ENCODE assay signal across 11 cellular contexts in the genomic region with DNA sequence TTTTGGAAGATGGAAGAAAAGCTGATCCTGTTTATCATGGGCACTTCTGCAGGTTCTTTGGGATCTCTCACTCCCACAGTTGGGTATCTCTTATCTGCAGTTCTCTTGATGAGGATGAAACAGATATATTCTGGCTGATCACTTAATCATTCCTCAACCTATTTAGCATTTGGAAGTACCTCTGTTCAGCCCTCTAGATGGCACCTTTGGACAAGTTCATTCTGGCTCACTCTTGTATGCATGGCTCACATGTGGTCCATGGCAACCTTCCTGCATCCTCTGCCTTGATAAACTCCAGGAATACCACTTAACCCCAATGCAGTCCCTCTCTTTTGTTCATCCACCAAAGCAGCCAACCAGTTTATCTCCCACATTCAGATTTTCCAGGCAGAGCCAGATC.
DNase-seq lines count a peak whose midpoint lies in the region; ATAC-seq, FAIRE-seq and TF ChIP-seq lines count a peak whose summit lies in the region.
"Had no signal": no experiment of that assay in that cellular context is flagged by ENCODE, and none has a peak within 500 bp of the region (broad histone marks: within the 10 kb centered on the region; RNA-seq: fewer than 3 reads in every experiment).

No MANE protein-coding gene starts in this region.

- H3K36me3 ChIP-seq in OCI-LY7 (ENCODE audit: insufficient read depth, low read length) (no peaks in the 10 kb centered on the region), endothelial cell of umbilical vein (ENCODE audit: control insufficient read depth in 2 of 2, extremely low read depth in 1 of 2, insufficient read depth in 2 of 2, low read length in 2 of 2) (no peaks in the 10 kb centered on the region)
- H3K36me3 ChIP-seq: transverse colon had no signal

- no peaks in the 10 kb centered on the region for H3K9me1 ChIP-seq in endothelial cell of umbilical vein (replicated peaks; ENCODE audit: control insufficient read depth, extremely low read depth, insufficient read depth, low read length)

- CTCF ChIA-PET in GM10248 (lab: Yijun Ruan, JAX), result no interaction called here
- CTCF ChIA-PET in OCI-LY7 (lab: Charles Lee; ENCODE audit: unreplicated experiment), result no interaction called here
- CTCF ChIA-PET in endothelial cell of umbilical vein (lab: Charles Lee), result no interaction called here

- H3K9me3 ChIP-seq in OCI-LY7 (ENCODE audit: low read length) (no peaks in the 10 kb centered on the region), endothelial cell of umbilical vein (replicated peaks; ENCODE audit: control insufficient read depth, insufficient read depth, low read length) (no peaks in the 10 kb centered on the region)

- ATAC-seq in HG03045 (IDR thresholded peaks at IDR 0.05; ENCODE audit: unreplicated experiment), result no peak
- ATAC-seq: activated naive CD4-positive, alpha-beta T cell treated with anti-CD3 and anti-CD28 coated beads, Interleukin-2, amount 50 U/mL, for 72 hours had no signal

- H3K9me2 ChIP-seq in OCI-LY7 (ENCODE audit: insufficient read depth, low read length), result no peaks in the 10 kb centered on the region

- FAIRE-seq in endothelial cell of umbilical vein (lab: Jason Lieb, UNC), result no peak

- H3K27ac ChIP-seq in 22Rv1 (no peak overlapping the region), OCI-LY7 (ENCODE audit: low read depth, low read length, poor library complexity, severe bottlenecking) (no peak overlapping the region), endothelial cell of umbilical vein (ENCODE audit: insufficient read depth, low read depth, low read length) (no peak overlapping the region)
- H3K27ac ChIP-seq: transverse colon had no signal

- H3K4me3 ChIP-seq in OCI-LY7 (ENCODE audit: low read depth, low read length, poor library complexity, severe bottlenecking), result no peak overlapping the region
- H3K4me3 ChIP-seq in endothelial cell of umbilical vein (replicated peaks in 1 of 3; ENCODE audit: insufficient read depth in 1 of 3, low read depth in 1 of 3, low read length in 3 of 3), result no peak overlapping the region
- H3K4me3 ChIP-seq: transverse colon had no signal

- DNase-seq in GM10248 (ENCODE audit: extremely low spot score) (no peak), OCI-LY7 (ENCODE audit: low spot score) (no peak), endothelial cell of umbilical vein (ENCODE audit: low read depth, low spot score) (peak; percentile 25), NCI-H2081 (lab: John Stamatoyannopoulos, UW) (no peak), amygdala (lab: John Stamatoyannopoulos, UW) (no peak)
- DNase-seq in stimulated activated naive CD4-positive, alpha-beta T cell (lab: John Stamatoyannopoulos, UW), result no peak
- DNase-seq: T-helper 2 cell, transverse colon had no signal

- H3K27me3 ChIP-seq in endothelial cell of umbilical vein (ENCODE audit: control insufficient read depth in 2 of 2, insufficient read depth in 2 of 2, low read length in 2 of 2), result no peaks in the 10 kb centered on the region
- H3K27me3 ChIP-seq: transverse colon had no signal

- POLR2A ChIA-PET in GM10248 (lab: Yijun Ruan, JAX) (no interaction called here), OCI-LY7 (lab: Charles Lee) (no interaction called here), endothelial cell of umbilical vein (lab: Charles Lee) (no interaction called here)

- H3K79me2 ChIP-seq in OCI-LY7 (ENCODE audit: insufficient read depth, low read depth, low read length) (no peaks in the 10 kb centered on the region), endothelial cell of umbilical vein (ENCODE audit: control insufficient read depth, insufficient read depth, low read length) (no peaks in the 10 kb centered on the region)

- no TSS peak for BruUV-seq in OCI-LY7 (replicated peaks; lab: Mats Ljungman, UMichigan)
- BruUV-seq in endothelial cell of umbilical vein (replicated peaks; lab: Mats Ljungman, UMichigan), result no TSS peak

- TF ChIP-seq POLR2A in endothelial cell of umbilical vein (IDR thresholded peaks at IDR 0.05; ENCODE audit: low read depth, low read length), result no peak

- H2AFZ ChIP-seq in OCI-LY7 (ENCODE audit: low read length), result no peak overlapping the region
- no peak overlapping the region for H2AFZ ChIP-seq in endothelial cell of umbilical vein (ENCODE audit: low read depth, low read length)

- H4K20me1 ChIP-seq in OCI-LY7 (ENCODE audit: insufficient read depth, low read length) (no peaks in the 10 kb centered on the region), endothelial cell of umbilical vein (replicated peaks; ENCODE audit: control insufficient read depth, extremely low read depth, insufficient read depth, low read length) (no peaks in the 10 kb centered on the region)

- no peak overlapping the region for H3K9ac ChIP-seq in endothelial cell of umbilical vein (replicated peaks; ENCODE audit: extremely low read depth, insufficient read depth, low read length)

- intact Hi-C loops in OCI-LY7 (cut with micrococcal nuclease; ENCODE audit: unreplicated experiment), result no loop called here
- intact Hi-C loops in endothelial cell of umbilical vein (cut with micrococcal nuclease), result no loop called here

- TF ChIP-seq CTCF in 22Rv1 (IDR thresholded peaks at IDR 0.05) (peak; percentile 30), GM10248 (IDR thresholded peaks at IDR 0.05; ENCODE audit: control extremely low read depth, extremely low read depth, low read depth, missing control alignments) (peak; percentile 8), OCI-LY7 (conservative IDR thresholded peaks at IDR 0.05; ENCODE audit: low read length) (peak; percentile 44; the same call in 1 of the 2 replicates), endothelial cell of umbilical vein (IDR thresholded peaks at IDR 0.05; ENCODE audit: extremely low read depth in 1 of 2, insufficient read depth in 1 of 2, low read depth in 1 of 2, low read length in 2 of 2) (no peak)

- H3K4me2 ChIP-seq in OCI-LY7 (ENCODE audit: low read length) (no peak overlapping the region), endothelial cell of umbilical vein (ENCODE audit: insufficient read depth, low read length) (no peak overlapping the region)

- dilution Hi-C loops in endothelial cell of umbilical vein (cut with MboI; ENCODE audit: extremely low pct_ligation_motif_present, low sequenced_read_pairs), result no loop called here

- H3K4me1 ChIP-seq in OCI-LY7 (ENCODE audit: insufficient read depth, low read length, poor library complexity, severe bottlenecking) (no peaks in the 10 kb centered on the region), endothelial cell of umbilical vein (ENCODE audit: control insufficient read depth, extremely low read depth, insufficient read depth, low read length) (peaks cover 18% of the 10 kb centered on the region)
- H3K4me1 ChIP-seq: transverse colon had no signal

TF ChIP-seq in endothelial cell of umbilical vein, 7 proteins besides CTCF, POLR2A, EP300 and RAD21:
- TF ChIP-seq FOS (IDR thresholded peaks at IDR 0.05; ENCODE audit: borderline replicate concordance, insufficient read depth, low read length) (no peak), GATA2 (IDR thresholded peaks at IDR 0.05; ENCODE audit: insufficient read depth, insufficient read length, low read depth, low read length) (no peak), MYC (IDR thresholded peaks at IDR 0.05; ENCODE audit: low read depth, low read length) (no peak), POLR2AphosphoS5 (IDR thresholded peaks at IDR 0.05; ENCODE audit: insufficient read depth, low read depth, low read length) (no peak), JUN (IDR thresholded peaks at IDR 0.05; ENCODE audit: borderline replicate concordance, insufficient read depth, insufficient read length, low read depth) (no peak), EZH2 (IDR thresholded peaks at IDR 0.05; ENCODE audit: borderline replicate concordance, low read depth, low read length, severe bottlenecking) (no peak)
- TF ChIP-seq, protein P1, sequence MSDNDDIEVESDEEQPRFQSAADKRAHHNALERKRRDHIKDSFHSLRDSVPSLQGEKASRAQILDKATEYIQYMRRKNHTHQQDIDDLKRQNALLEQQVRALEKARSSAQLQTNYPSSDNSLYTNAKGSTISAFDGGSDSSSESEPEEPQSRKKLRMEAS (IDR thresholded peaks at IDR 0.05; ENCODE audit: insufficient read depth, insufficient read length), result no peak

Comparison
In these comparisons a context has a peak if more than half of its experiments do, and no peak if none do; other contexts are left out.
1. CTCF ChIP-seq: peak in 22Rv1 (single experiment), GM10248 (single experiment) and OCI-LY7 (single experiment); none in endothelial cell of umbilical vein (0 of 2).